ENCODE assay signal across 1 cellular context in genomic region chr21:46079357-46080170, GRCh38.
TF ChIP-seq lines count a peak whose summit lies in the region.

No MANE protein-coding gene starts in this region.

TF ChIP-seq in GM23338, 12 proteins besides CTCF, POLR2A, EP300 and RAD21 (continued from another document):
- TF ChIP-seq, protein P1, sequence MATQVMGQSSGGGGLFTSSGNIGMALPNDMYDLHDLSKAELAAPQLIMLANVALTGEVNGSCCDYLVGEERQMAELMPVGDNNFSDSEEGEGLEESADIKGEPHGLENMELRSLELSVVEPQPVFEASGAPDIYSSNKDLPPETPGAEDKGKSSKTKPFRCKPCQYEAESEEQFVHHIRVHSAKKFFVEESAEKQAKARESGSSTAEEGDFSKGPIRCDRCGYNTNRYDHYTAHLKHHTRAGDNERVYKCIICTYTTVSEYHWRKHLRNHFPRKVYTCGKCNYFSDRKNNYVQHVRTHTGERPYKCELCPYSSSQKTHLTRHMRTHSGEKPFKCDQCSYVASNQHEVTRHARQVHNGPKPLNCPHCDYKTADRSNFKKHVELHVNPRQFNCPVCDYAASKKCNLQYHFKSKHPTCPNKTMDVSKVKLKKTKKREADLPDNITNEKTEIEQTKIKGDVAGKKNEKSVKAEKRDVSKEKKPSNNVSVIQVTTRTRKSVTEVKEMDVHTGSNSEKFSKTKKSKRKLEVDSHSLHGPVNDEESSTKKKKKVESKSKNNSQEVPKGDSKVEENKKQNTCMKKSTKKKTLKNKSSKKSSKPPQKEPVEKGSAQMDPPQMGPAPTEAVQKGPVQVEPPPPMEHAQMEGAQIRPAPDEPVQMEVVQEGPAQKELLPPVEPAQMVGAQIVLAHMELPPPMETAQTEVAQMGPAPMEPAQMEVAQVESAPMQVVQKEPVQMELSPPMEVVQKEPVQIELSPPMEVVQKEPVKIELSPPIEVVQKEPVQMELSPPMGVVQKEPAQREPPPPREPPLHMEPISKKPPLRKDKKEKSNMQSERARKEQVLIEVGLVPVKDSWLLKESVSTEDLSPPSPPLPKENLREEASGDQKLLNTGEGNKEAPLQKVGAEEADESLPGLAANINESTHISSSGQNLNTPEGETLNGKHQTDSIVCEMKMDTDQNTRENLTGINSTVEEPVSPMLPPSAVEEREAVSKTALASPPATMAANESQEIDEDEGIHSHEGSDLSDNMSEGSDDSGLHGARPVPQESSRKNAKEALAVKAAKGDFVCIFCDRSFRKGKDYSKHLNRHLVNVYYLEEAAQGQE (IDR thresholded peaks at IDR 0.05; ENCODE audit: unreplicated experiment): no peak
TF ChIP-seq in GM23338: peak in this region for 0.
